In genomic region chr9:99112750-99113417, GRCh38 we compare ENCODE assay signal across 13 cellular contexts. TPM values are rescaled to one million over a fixed set of nuclear protein-coding genes. Genes with fewer than 3 reads are reported as not detected.
DNase-seq lines count a peak whose midpoint lies in the region; ATAC-seq, FAIRE-seq and TF ChIP-seq lines count a peak whose summit lies in the region.
"Had no signal": no experiment of that assay in that cellular context is flagged by ENCODE, and none has a peak within 500 bp of the region (broad histone marks: within the 10 kb centered on the region; RNA-seq: fewer than 3 reads in every experiment).

No MANE protein-coding gene starts in this region.

- no peaks in the 10 kb centered on the region for H3K9me2 ChIP-seq in Loucy (replicated peaks; ENCODE audit: low read depth, low read length)

- no peak for FAIRE-seq in HepG2 (lab: Jason Lieb, UNC)

- TF ChIP-seq CTCF in CD4-positive, alpha-beta T cell (IDR thresholded peaks at IDR 0.05): no peak
- TF ChIP-seq CTCF in Loucy (conservative IDR thresholded peaks at IDR 0.05; ENCODE audit: low read length): no peak
- no peak for TF ChIP-seq CTCF in HepG2 (CRISPR knock-in tag; IDR thresholded peaks at IDR 0.05)

- peak; percentile 95 for ATAC-seq in CD4-positive, alpha-beta T cell (ENCODE audit: poor library complexity)
- ATAC-seq in activated T-helper 17 cell treated with anti-CD3 and anti-CD28 coated beads, Interleukin-2, amount 50 U/mL, for 72 hours (replicated peaks): peak; percentile 84
- ATAC-seq in naive B cell (ENCODE audit: low read depth in 2 of 2) (peak; percentile 46 to 61), HepG2 (no peak), HG03025 (IDR thresholded peaks at IDR 0.05; ENCODE audit: low FRiP score, unreplicated experiment) (no peak)
- ATAC-seq: left lung had no signal

- no peak overlapping the region for H3K9ac ChIP-seq in Loucy (ENCODE audit: low read depth, low read length, poor library complexity, severe bottlenecking)
- H3K9ac ChIP-seq in HepG2 (ENCODE audit: insufficient read depth, low read depth, low read length): no peak overlapping the region

- CTCF ChIA-PET in CD4-positive, alpha-beta T cell (lab: Charles Lee): interaction anchor here (1.0 to 1.1 kb wide), 2 partner anchors 9 to 16 kb away, joined by 3 read pairs; no protein-coding TSS in a partner anchor
- CTCF ChIA-PET in HepG2 (lab: Yijun Ruan, JAX; ENCODE audit: low intra/inter-chr PET ratio, low total read pairs): no interaction called here

- 91% methylated on average over 6 of the region's 6 CpGs for WGBS in HepG2 (ENCODE audit: low lambda C conversion rate)

- TF ChIP-seq RAD21 in HepG2 (CRISPR knock-in tag; IDR thresholded peaks at IDR 0.05): no peak

- H3K27ac ChIP-seq in CD4-positive, alpha-beta T cell (ENCODE audit: low read depth, low read length): no peak overlapping the region
- no peak overlapping the region for H3K27ac ChIP-seq in HepG2 (ENCODE audit: extremely low read length, insufficient read depth, low read length)
- H3K27ac ChIP-seq: foreskin keratinocyte, left lung had no signal

- H3K4me3 ChIP-seq in Loucy (ENCODE audit: low read length, poor library complexity, severe bottlenecking): peak overlapping the region; percentile 62
- H3K4me3 ChIP-seq in HepG2 (replicated peaks in 1 of 3; ENCODE audit: insufficient read depth in 1 of 3, low read depth in 2 of 3, low read length in 3 of 3): no peak overlapping the region
- H3K4me3 ChIP-seq: left lung had no signal

- TF ChIP-seq EP300 in HepG2 (IDR thresholded peaks at IDR 0.05; ENCODE audit: low read depth in 2 of 2, low read length in 2 of 2): no peak
- no peak for TF ChIP-seq EP300 in HepG2 (CRISPR knock-in tag; IDR thresholded peaks at IDR 0.05; ENCODE audit: borderline replicate concordance)

- BruUV-seq in HepG2 (replicated peaks; lab: Mats Ljungman, UMichigan): no TSS peak

- intact Hi-C loops in CD4-positive, alpha-beta T cell (cut with DNase I, micrococcal nuclease): loop anchor here in 1 of 2 experiments (1.0 to 2.0 kb wide), 2 partner anchors 22 to 54 kb away; no protein-coding TSS in a partner anchor
- intact Hi-C loops in HepG2 (cut with micrococcal nuclease; ENCODE audit: unreplicated experiment): no loop called here

- H3F3A ChIP-seq in Loucy (ENCODE audit: low read depth): peaks cover 10% of the 10 kb centered on the region

- H3K27me3 Mint-ChIP-seq in CD4-positive, alpha-beta T cell: no peaks in the 10 kb centered on the region
- no peaks in the 10 kb centered on the region for H3K27me3 Mint-ChIP-seq in activated T-helper 17 cell treated with anti-CD3 and anti-CD28 coated beads, Interleukin-2, amount 50 U/mL, for 72 hours
- no peaks in the 10 kb centered on the region for H3K27me3 Mint-ChIP-seq in naive B cell

- TF ChIP-seq POLR2A in HepG2 (IDR thresholded peaks at IDR 0.05; ENCODE audit: insufficient read depth in 1 of 2, low read depth in 2 of 2, low read length in 2 of 2): no peak

- H3K4me2 ChIP-seq in Loucy (ENCODE audit: low read depth, low read length, poor library complexity, severe bottlenecking) (peak overlapping the region; percentile 77), HepG2 (ENCODE audit: low read depth, low read length) (no peak overlapping the region)

- in situ Hi-C loops in HepG2 (cut with HindIII; ENCODE audit: extremely low pct_ligation_motif_present, low pct_unique_long_range_greater_than_20kb): no loop called here

- H3K27me3 ChIP-seq in CD4-positive, alpha-beta T cell (ENCODE audit: control insufficient read depth, insufficient read depth, low read length): no peaks in the 10 kb centered on the region
- H3K27me3 ChIP-seq in Loucy (ENCODE audit: insufficient read depth, low read length, poor library complexity, severe bottlenecking) (no peaks in the 10 kb centered on the region), HepG2 (ENCODE audit: control insufficient read depth in 1 of 2, insufficient read depth in 2 of 2, low read length in 2 of 2) (no peaks in the 10 kb centered on the region)
- H3K27me3 ChIP-seq: foreskin keratinocyte, left lung had no signal

- POLR2A ChIA-PET in CD4-positive, alpha-beta T cell (lab: Charles Lee): interaction anchor here (0.5 to 3.4 kb wide), 16 partner anchors 9 to 85 kb away, joined by 3 to 41 read pairs (median 6); partner anchors contain the start of gene TGFBR1
- POLR2A ChIA-PET in HepG2 (lab: Yijun Ruan, JAX): no interaction called here

- H2AFZ ChIP-seq in Loucy (ENCODE audit: low read length): no peak overlapping the region
- no peak overlapping the region for H2AFZ ChIP-seq in HepG2 (ENCODE audit: low read length)

- peak overlapping the region; percentile 71 for H3K27ac Mint-ChIP-seq in CD4-positive, alpha-beta T cell
- peak overlapping the region; percentile 63 for H3K27ac Mint-ChIP-seq in activated T-helper 17 cell treated with anti-CD3 and anti-CD28 coated beads, Interleukin-2, amount 50 U/mL, for 72 hours
- H3K27ac Mint-ChIP-seq in naive B cell: peak overlapping the region; percentile 2 to 73 (median 32)

- H3K4me1 ChIP-seq in Loucy (ENCODE audit: insufficient read depth, low read length, poor library complexity, severe bottlenecking) (peaks cover 88% of the 10 kb centered on the region), HepG2 (ENCODE audit: insufficient read depth, low read length) (peaks cover 8% of the 10 kb centered on the region; the same call in 1 of the 2 replicates)

- peak in 9 of 10 experiments; percentile 18 to 56 (median 32) for DNase-seq in CD4-positive, alpha-beta T cell
- no peak for DNase-seq in naive B cell
- no peak for DNase-seq in HepG2 (ENCODE audit: low spot score)
- no peak for DNase-seq in RPMI8226
- DNase-seq in epidermal melanocyte (ENCODE audit: insufficient read length, low spot score): no peak
- DNase-seq: COR-L47, foreskin keratinocyte, left lung, NCI-H1417 treated with DMSO at 0.1 percent for 48 hours, posterior cingulate gyrus had no signal

- H3K79me2 ChIP-seq in Loucy (ENCODE audit: insufficient read depth, low read length) (peaks cover 100% of the 10 kb centered on the region), HepG2 (ENCODE audit: insufficient read depth, low read length) (peaks cover 13% of the 10 kb centered on the region)

- no peaks in the 10 kb centered on the region for H3K9me3 ChIP-seq in CD4-positive, alpha-beta T cell (ENCODE audit: control insufficient read depth, low read length)
- H3K9me3 ChIP-seq in Loucy (ENCODE audit: insufficient read depth, low read depth, low read length) (no peaks in the 10 kb centered on the region), HepG2 (ENCODE audit: low read length) (no peaks in the 10 kb centered on the region)
- H3K9me3 ChIP-seq: left lung had no signal

- peaks cover 84% of the 10 kb centered on the region for H3K4me1 Mint-ChIP-seq in CD4-positive, alpha-beta T cell (ENCODE audit: low read depth)
- peaks cover 55% of the 10 kb centered on the region for H3K4me1 Mint-ChIP-seq in activated T-helper 17 cell treated with anti-CD3 and anti-CD28 coated beads, Interleukin-2, amount 50 U/mL, for 72 hours
- peaks cover 40 to 46% (median 43%) of the 10 kb centered on the region in 3 donors for H3K4me1 Mint-ChIP-seq in naive B cell

- H3K36me3 Mint-ChIP-seq in CD4-positive, alpha-beta T cell (ENCODE audit: low read depth): peaks cover 3% of the 10 kb centered on the region
- peaks cover 7% of the 10 kb centered on the region for H3K36me3 Mint-ChIP-seq in activated T-helper 17 cell treated with anti-CD3 and anti-CD28 coated beads, Interleukin-2, amount 50 U/mL, for 72 hours (ENCODE audit: low read depth)
- no peaks in the 10 kb centered on the region for H3K36me3 Mint-ChIP-seq in naive B cell

- no peaks in the 10 kb centered on the region for H3K36me3 ChIP-seq in Loucy (ENCODE audit: insufficient read depth, low read length)
- H3K36me3 ChIP-seq in HepG2 (replicated peaks in 1 of 2; ENCODE audit: control insufficient read depth in 1 of 2, insufficient read depth in 2 of 2, low read length in 2 of 2): no peaks in the 10 kb centered on the region
- H3K36me3 ChIP-seq: left lung had no signal

- H4K20me1 ChIP-seq in Loucy (ENCODE audit: insufficient read depth, low read length, poor library complexity, severe bottlenecking) (peaks cover 93% of the 10 kb centered on the region), HepG2 (ENCODE audit: insufficient read depth, low read length) (no peaks in the 10 kb centered on the region)

- H3K9me3 Mint-ChIP-seq in CD4-positive, alpha-beta T cell: no peaks in the 10 kb centered on the region
- H3K9me3 Mint-ChIP-seq in activated T-helper 17 cell treated with anti-CD3 and anti-CD28 coated beads, Interleukin-2, amount 50 U/mL, for 72 hours: no peaks in the 10 kb centered on the region
- H3K9me3 Mint-ChIP-seq in naive B cell: no peaks in the 10 kb centered on the region

- peak overlapping the region; percentile 71 for H3K4me3 Mint-ChIP-seq in CD4-positive, alpha-beta T cell
- peak overlapping the region; percentile 73 for H3K4me3 Mint-ChIP-seq in activated T-helper 17 cell treated with anti-CD3 and anti-CD28 coated beads, Interleukin-2, amount 50 U/mL, for 72 hours
- H3K4me3 Mint-ChIP-seq in naive B cell: peak overlapping the region in 5 of 8 donors; percentile 2 to 60 (median 16)

RNA-seq across cellular contexts. Expression of gene TGFBR1, which starts 8.0 kb away (rescaled TPM):
- total RNA-seq in CD4-positive, alpha-beta T cell: 10 to 100 TPM; 12.9 to 14.6 TPM
- total RNA-seq in activated T-helper 17 cell treated with anti-CD3 and anti-CD28 coated beads, Interleukin-2, amount 50 U/mL, for 72 hours: 10 to 100 TPM; 56.0 to 56.3 TPM
- 10 to 100 TPM in 4 of 6 donors, 1 to 10 TPM in 2; 6.6 to 14.6 (median 11.3) TPM for polyA plus RNA-seq in naive B cell (ENCODE audit: low read depth in 6 of 6)
- total RNA-seq in HepG2 (2016; rRNA removed; fragmentation: Illumina TruSeq; extraction: Trizol): 21.2 and 23.9 TPM in 2 replicates
- 5.6 and 5.9 TPM in 2 replicates for total RNA-seq in HepG2 (2016; cell fraction: cytosol; rRNA removed; fragmentation: Illumina TruSeq; extraction: Trizol; ENCODE audit: low read depth)
- total RNA-seq in HepG2 (2016; cell fraction: insoluble cytoplasmic fraction; rRNA removed; fragmentation: Illumina TruSeq; extraction: Trizol): 18.4 and 22.1 TPM in 2 replicates
- 14.2 and 17.5 TPM in 2 replicates for total RNA-seq in HepG2 (2016; cell fraction: membrane; rRNA removed; fragmentation: Illumina TruSeq; extraction: Trizol)
- 21.2 and 24.6 TPM in 2 replicates for total RNA-seq in HepG2 (2016; cell fraction: nucleus; rRNA removed; fragmentation: Illumina TruSeq; extraction: Trizol)
- polyA plus RNA-seq in HepG2 (2011; rRNA removed): 16.8 and 16.9 TPM in 2 replicates
- polyA plus RNA-seq in HepG2 (2011; cell fraction: cytosol; rRNA removed): 7.4 and 11.8 TPM in 2 replicates
- 5.4 and 6.2 TPM in 2 replicates for polyA plus RNA-seq in HepG2 (2011; cell fraction: nucleus; rRNA removed)
- polyA plus RNA-seq in HepG2 (2012): 10.1 and 10.7 TPM in 2 replicates
- 0.79 and 1.2 TPM in 2 replicates for polyA plus RNA-seq in HepG2 (2016; cell fraction: cytosol; fragmentation: Illumina TruSeq; extraction: Trizol; ENCODE audit: low read depth)
- 10.0 and 10.3 TPM in 2 replicates for polyA plus RNA-seq in HepG2 (2016; cell fraction: insoluble cytoplasmic fraction; fragmentation: Illumina TruSeq; extraction: Trizol; ENCODE audit: low read depth)
- 3.4 and 3.9 TPM in 2 replicates for polyA plus RNA-seq in HepG2 (2016; cell fraction: membrane; fragmentation: Illumina TruSeq; extraction: Trizol; ENCODE audit: low read depth)
- polyA plus RNA-seq in HepG2 (2016; cell fraction: nucleus; fragmentation: Illumina TruSeq; extraction: Trizol; ENCODE audit: insufficient read depth, low read depth): 16.7 and 17.0 TPM in 2 replicates
- 103 and 225 TPM in 2 replicates for polyA minus RNA-seq in HepG2 (2011; rRNA and poly(A)+ RNA removed; ENCODE audit: low replicate concordance)
- 40.2 and 45.8 TPM in 2 replicates for polyA minus RNA-seq in HepG2 (2011; cell fraction: cytosol; rRNA and poly(A)+ RNA removed)
- 22.3 and 22.5 TPM in 2 replicates for polyA minus RNA-seq in HepG2 (2011; cell fraction: nucleus; rRNA and poly(A)+ RNA removed)

Comparison
In these comparisons a context has a peak if more than half of its experiments do, and no peak if none do; other contexts are left out.
1. ATAC-seq: peak in CD4-positive, alpha-beta T cell (single experiment), activated T-helper 17 cell treated with anti-CD3 and anti-CD28 coated beads, Interleukin-2, amount 50 U/mL, for 72 hours (single experiment) and naive B cell (2 of 2); none in HepG2 (single experiment) and HG03025 (single experiment).
2. DNase-seq: peak in CD4-positive, alpha-beta T cell (9 of 10); none in naive B cell (single experiment), HepG2 (single experiment), RPMI8226 (single experiment) and epidermal melanocyte (single experiment).
3. H3K4me3 Mint-ChIP-seq: peak in every context shown above with its lines; median percentile 73 in activated T-helper 17 cell treated with anti-CD3 and anti-CD28 coated beads, Interleukin-2, amount 50 U/mL, for 72 hours; 71 in CD4-positive, alpha-beta T cell; 16 in naive B cell.
4. Peak in every context shown above with its lines, with median percentiles within 50 percentile points of each other: H3K27ac Mint-ChIP-seq.